19 cellular contexts compared by ENCODE assay signal in genomic region chr1:61887921-61888564, GRCh38.
DNase-seq lines count a peak whose midpoint lies in the region; ATAC-seq and TF ChIP-seq lines count a peak whose summit lies in the region.
"Had no signal": no experiment of that assay in that cellular context is flagged by ENCODE, and none has a peak within 500 bp of the region (broad histone marks: within the 10 kb centered on the region; RNA-seq: fewer than 3 reads in every experiment).

No MANE protein-coding gene starts in this region.

- peaks cover 0 to 5% of the 10 kb centered on the region in 2 donors for H3K4me1 ChIP-seq in adrenal gland (replicated peaks in 1 of 2)
- no peaks in the 10 kb centered on the region for H3K4me1 ChIP-seq in fibroblast of lung (ENCODE audit: control insufficient read depth, extremely low read depth, insufficient read depth, low read length)
- H3K4me1 ChIP-seq in thyroid gland = peaks cover 15 to 17% of the 10 kb centered on the region in 2 donors
- peaks cover 5% of the 10 kb centered on the region for H3K4me1 ChIP-seq in foreskin keratinocyte

- TF ChIP-seq CTCF in adrenal gland (IDR thresholded peaks at IDR 0.05) (no peak), fibroblast of lung (conservative IDR thresholded peaks at IDR 0.05 in 1 of 2, IDR thresholded peaks at IDR 0.05 in 1 of 2; ENCODE audit: low read depth in 1 of 2, low read length in 2 of 2) (no peak), thyroid gland (IDR thresholded peaks at IDR 0.05) (no peak), foreskin keratinocyte (conservative IDR thresholded peaks at IDR 0.05) (no peak)

- H2AFZ ChIP-seq in fibroblast of lung (ENCODE audit: low read length) = no peak overlapping the region

- no peaks in the 10 kb centered on the region for H4K20me1 ChIP-seq in fibroblast of lung (ENCODE audit: control insufficient read depth, extremely low read depth, insufficient read depth, low read length)

- no peak for TF ChIP-seq POLR2A in adrenal gland (IDR thresholded peaks at IDR 0.05)
- TF ChIP-seq POLR2A in thyroid gland (IDR thresholded peaks at IDR 0.05) = no peak

- DNase-seq in adrenal gland (peak; percentile 16 to 67 (median 21)), fibroblast of lung (ENCODE audit: low read depth in 2 of 2) (peak; percentile 7 to 8), left lobe of liver (ENCODE audit: low spot score) (no peak), thyroid gland (peak; percentile 16 to 21), head of caudate nucleus (no peak), foreskin keratinocyte (no peak), OCI-M1 (lab: John Stamatoyannopoulos, UW) (no peak)
- DNase-seq: activated CD4-positive, alpha-beta T cell treated with anti-CD3 and anti-CD28 coated beads for 48 hours; activated naive CD8-positive, alpha-beta T cell treated with anti-CD3 and anti-CD28 coated beads for 36 hours; CD8-positive, alpha-beta T cell; gastrocnemius medialis; GOT3; MM.1S; occipital lobe; PC-3; stimulated activated naive CD4-positive, alpha-beta T cell; trophoblast cell had no signal

- H3K9me3 ChIP-seq in adrenal gland (replicated peaks in 1 of 3) (no peaks in the 10 kb centered on the region), fibroblast of lung (ENCODE audit: control insufficient read depth, insufficient read depth, low read depth, low read length) (no peaks in the 10 kb centered on the region), thyroid gland (no peaks in the 10 kb centered on the region)
- H3K9me3 ChIP-seq: gastrocnemius medialis had no signal

- no peak overlapping the region for H3K4me2 ChIP-seq in fibroblast of lung (ENCODE audit: extremely low read depth, insufficient read depth, low read length)

- ATAC-seq in left lobe of liver (peak; percentile 52), foreskin keratinocyte (no peak), GM19324 (IDR thresholded peaks at IDR 0.05; ENCODE audit: low FRiP score, unreplicated experiment) (no peak)
- ATAC-seq: CD8-positive, alpha-beta T cell; gastrocnemius medialis; PC-3 had no signal

- H3K27ac ChIP-seq in adrenal gland (peak overlapping the region in 1 of 5 donors; percentile 42), fibroblast of lung (ENCODE audit: insufficient read depth, low read length) (no peak overlapping the region), thyroid gland (peak overlapping the region in 2 of 3 donors; percentile 68 to 80), foreskin keratinocyte (no peak overlapping the region)
- H3K27ac ChIP-seq: cardiac muscle cell, gastrocnemius medialis had no signal

- H3K27me3 ChIP-seq in adrenal gland = no peaks in the 10 kb centered on the region
- H3K27me3 ChIP-seq in fibroblast of lung (ENCODE audit: control insufficient read depth, insufficient read depth, low read length) = no peaks in the 10 kb centered on the region
- H3K27me3 ChIP-seq in thyroid gland = no peaks in the 10 kb centered on the region
- no peaks in the 10 kb centered on the region for H3K27me3 ChIP-seq in foreskin keratinocyte
- H3K27me3 ChIP-seq: cardiac muscle cell, gastrocnemius medialis had no signal

- H3K9ac ChIP-seq in fibroblast of lung (ENCODE audit: insufficient read depth, low read length) = no peak overlapping the region

- no peaks in the 10 kb centered on the region for H3K79me2 ChIP-seq in fibroblast of lung (ENCODE audit: control insufficient read depth, insufficient read depth, low read length)

- no peak overlapping the region for H3K4me3 ChIP-seq in adrenal gland
- no peak overlapping the region for H3K4me3 ChIP-seq in fibroblast of lung (replicated peaks in 1 of 4; ENCODE audit: control extremely low read depth in 1 of 4, insufficient read depth in 1 of 4, low read depth in 3 of 4, low read length in 4 of 4)
- H3K4me3 ChIP-seq in thyroid gland (replicated peaks in 1 of 3) = no peak overlapping the region
- H3K4me3 ChIP-seq: cardiac muscle cell, gastrocnemius medialis had no signal

- intact Hi-C loops in adrenal gland (cut with DNase I) (no loop called here), thyroid gland (cut with DNase I) (no loop called here), head of caudate nucleus (cut with DNase I) (no loop called here)

- 58 to 81% (median 72%) methylated on average over 7 of the region's 7 CpGs for WGBS in adrenal gland, 4 donors
- WGBS in thyroid gland, 2 donors = 51 to 74% methylated on average over 7 of the region's 7 CpGs

- H3K36me3 ChIP-seq in adrenal gland (replicated peaks in 1 of 2) = no peaks in the 10 kb centered on the region
- no peaks in the 10 kb centered on the region for H3K36me3 ChIP-seq in fibroblast of lung (ENCODE audit: control insufficient read depth, insufficient read depth, low read length)
- peaks cover 0 to 4% of the 10 kb centered on the region in 2 donors for H3K36me3 ChIP-seq in thyroid gland
- H3K36me3 ChIP-seq: cardiac muscle cell, gastrocnemius medialis had no signal

Comparison
In these comparisons a context has a peak if more than half of its experiments do, and no peak if none do; other contexts are left out.
1. DNase-seq: peak in adrenal gland (7 of 7), fibroblast of lung (2 of 2) and thyroid gland (2 of 2); none in left lobe of liver (single experiment), head of caudate nucleus (0 of 42), foreskin keratinocyte (0 of 2) and OCI-M1 (single experiment).
2. H3K27ac ChIP-seq: peak in thyroid gland (2 of 3); none in fibroblast of lung (single experiment) and foreskin keratinocyte (single experiment).